Comparison of ENCODE assay signal across 8 cellular contexts in the genomic region with DNA sequence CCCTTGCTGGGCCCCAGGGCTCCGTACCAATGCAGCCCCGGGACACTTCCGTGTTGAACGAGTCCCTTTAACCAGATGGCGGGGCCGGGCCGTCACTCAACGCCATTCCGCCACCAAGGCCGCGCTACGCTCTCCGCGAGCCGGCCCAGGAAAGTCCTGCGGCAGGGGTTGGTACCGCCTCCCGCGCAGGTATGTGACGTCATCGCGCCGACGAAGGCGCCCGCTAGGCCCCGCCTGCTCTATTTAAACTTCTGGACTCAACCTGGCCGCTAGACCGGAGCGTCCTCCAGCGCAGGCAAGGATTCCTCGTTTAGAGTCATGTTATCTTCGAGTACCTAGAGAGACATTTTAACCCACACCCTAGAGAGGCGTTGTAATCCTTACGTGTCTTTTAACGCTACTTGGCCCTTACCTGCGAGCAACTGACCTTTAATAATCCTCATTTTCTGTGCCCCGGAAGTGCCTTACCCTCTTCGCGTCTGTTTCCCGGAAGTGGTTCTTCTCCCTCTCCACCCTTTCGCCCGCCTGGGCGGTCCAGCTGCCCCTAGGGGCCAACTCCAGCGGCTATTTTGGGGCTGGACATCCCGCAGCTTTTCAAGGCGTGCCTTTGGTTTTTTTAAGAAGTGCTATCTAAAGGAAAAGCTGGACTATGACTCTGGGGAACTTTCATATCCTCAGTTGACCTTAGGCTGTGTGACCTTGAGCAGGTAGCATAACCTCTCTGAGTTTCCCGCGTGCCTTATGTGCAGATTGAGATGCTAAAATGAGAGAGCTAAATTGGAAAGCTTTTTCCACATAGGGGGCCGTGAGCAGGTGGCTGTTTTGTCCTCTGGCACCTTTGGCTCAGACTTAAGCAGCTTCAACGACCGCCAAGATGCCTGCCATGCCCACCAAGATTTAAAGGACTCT. TPM values are rescaled to one million over a fixed set of nuclear protein-coding genes. Genes with fewer than 3 reads are reported as not detected.
DNase-seq lines count a peak whose midpoint lies in the region; ATAC-seq, FAIRE-seq and TF ChIP-seq lines count a peak whose summit lies in the region.

PNPLA4 (minus strand) TSS at position 155 of the 909 bp plus-strand sequence. CDS start 1,294 bp downstream, outside the sequence.

- peak; percentile 72 to 90; a peak in 3 of 4 replicates for TF ChIP-seq POLR2A in HepG2 (IDR thresholded peaks at IDR 0.05; ENCODE audit: insufficient read depth in 1 of 2, low read depth in 2 of 2, low read length in 2 of 2)

- TSS peak; percentile 86 for BruUV-seq in HepG2 (replicated peaks; lab: Mats Ljungman, UMichigan)

- H4K20me1 ChIP-seq in HepG2 (ENCODE audit: insufficient read depth, low read length) = no peaks in the 10 kb centered on the region

- H3K79me2 ChIP-seq in HepG2 (ENCODE audit: insufficient read depth, low read length) = no peaks in the 10 kb centered on the region

- H3K27ac ChIP-seq in HepG2 (ENCODE audit: extremely low read length, insufficient read depth, low read length) = peak within 1 kb of the TSS; percentile 89

- H3K4me3 ChIP-seq in HepG2 (replicated peaks in 1 of 3; ENCODE audit: insufficient read depth in 1 of 3, low read depth in 2 of 3, low read length in 3 of 3) = peak within 1 kb of the TSS; percentile 66 to 81 (median 80)

- peak within 1 kb of the TSS; percentile 87 for H3K9ac ChIP-seq in HepG2 (ENCODE audit: insufficient read depth, low read depth, low read length)

- no peaks in the 10 kb centered on the region for H3K9me3 ChIP-seq in HepG2 (ENCODE audit: low read length)

- DNase-seq in NCI-H2107 treated with DMSO at 0.1 percent for 48 hours (lab: John Stamatoyannopoulos, UW; ENCODE audit: unreplicated experiment) = peak; percentile 94
- DNase-seq in activated CD4-positive, alpha-beta T cell treated with anti-CD3 and anti-CD28 coated beads, Interleukin-2, amount 50 U/mL, for 24 hours (ENCODE audit: low read depth in 1 of 2, low spot score in 1 of 2) = peak; percentile 60 to 74
- DNase-seq in dermis blood vessel endothelial cell = peak; percentile 80
- peak; percentile 71 for DNase-seq in HepG2 (ENCODE audit: low spot score)
- DNase-seq in stimulated activated CD4-positive, alpha-beta T cell treated with anti-CD3 and anti-CD28 coated beads, Interleukin-2, amount 100 ng/mL, for 48 hours = peak; percentile 66 to 83
- DNase-seq in NCI-H1436 (lab: John Stamatoyannopoulos, UW) = no peak

- peak within 1 kb of the TSS; percentile 61 for H2AFZ ChIP-seq in HepG2 (ENCODE audit: low read length)

- in situ Hi-C loops in HepG2 (cut with HindIII; ENCODE audit: extremely low pct_ligation_motif_present, low pct_unique_long_range_greater_than_20kb) = no loop called here

- CTCF ChIA-PET in HepG2 (lab: Yijun Ruan, JAX; ENCODE audit: low intra/inter-chr PET ratio, low total read pairs) = no interaction called here

- peaks cover 9% of the 10 kb centered on the region for H3K4me1 ChIP-seq in HepG2 (ENCODE audit: insufficient read depth, low read length)

- 13% methylated on average over 16 of the region's 52 CpGs for WGBS in HepG2 (ENCODE audit: low lambda C conversion rate)

- ATAC-seq in HG02642 (IDR thresholded peaks at IDR 0.05; ENCODE audit: poor library complexity, unreplicated experiment) (peak; percentile 93), HepG2 (peak; percentile 97)

- intact Hi-C loops in HepG2 (cut with micrococcal nuclease; ENCODE audit: unreplicated experiment) = loop anchor here (2.0 kb wide), 1 partner anchor 779 kb away; the partner anchor contains the start of gene PUDP

- TF ChIP-seq CTCF in GM12873 (IDR thresholded peaks at IDR 0.05; ENCODE audit: insufficient read depth, low read depth, low read length, missing control alignments) = peak; percentile 55
- peak; percentile 53 for TF ChIP-seq CTCF in HepG2 (CRISPR knock-in tag; IDR thresholded peaks at IDR 0.05)

- POLR2A ChIA-PET in HepG2 (lab: Yijun Ruan, JAX) = no interaction called here

- TF ChIP-seq RAD21 in HepG2 (CRISPR knock-in tag; IDR thresholded peaks at IDR 0.05) = no peak

- H3K36me3 ChIP-seq in HepG2 (replicated peaks in 1 of 2; ENCODE audit: control insufficient read depth in 1 of 2, insufficient read depth in 2 of 2, low read length in 2 of 2) = no peaks in the 10 kb centered on the region

- TF ChIP-seq EP300 in HepG2 (IDR thresholded peaks at IDR 0.05; ENCODE audit: low read depth in 2 of 2, low read length in 2 of 2) (no peak), HepG2 (CRISPR knock-in tag; IDR thresholded peaks at IDR 0.05; ENCODE audit: borderline replicate concordance) (no peak)

- H3K4me2 ChIP-seq in HepG2 (ENCODE audit: low read depth, low read length) = peak within 1 kb of the TSS; percentile 76

- H3K27me3 ChIP-seq in HepG2 (ENCODE audit: control insufficient read depth in 1 of 2, insufficient read depth in 2 of 2, low read length in 2 of 2) = no peaks in the 10 kb centered on the region

- peak; percentile 86 for FAIRE-seq in HepG2 (lab: Jason Lieb, UNC)

TF ChIP-seq in HepG2, 621 proteins besides CTCF, POLR2A, EP300 and RAD21 (continues in another document):
- TF ChIP-seq, protein P1, sequence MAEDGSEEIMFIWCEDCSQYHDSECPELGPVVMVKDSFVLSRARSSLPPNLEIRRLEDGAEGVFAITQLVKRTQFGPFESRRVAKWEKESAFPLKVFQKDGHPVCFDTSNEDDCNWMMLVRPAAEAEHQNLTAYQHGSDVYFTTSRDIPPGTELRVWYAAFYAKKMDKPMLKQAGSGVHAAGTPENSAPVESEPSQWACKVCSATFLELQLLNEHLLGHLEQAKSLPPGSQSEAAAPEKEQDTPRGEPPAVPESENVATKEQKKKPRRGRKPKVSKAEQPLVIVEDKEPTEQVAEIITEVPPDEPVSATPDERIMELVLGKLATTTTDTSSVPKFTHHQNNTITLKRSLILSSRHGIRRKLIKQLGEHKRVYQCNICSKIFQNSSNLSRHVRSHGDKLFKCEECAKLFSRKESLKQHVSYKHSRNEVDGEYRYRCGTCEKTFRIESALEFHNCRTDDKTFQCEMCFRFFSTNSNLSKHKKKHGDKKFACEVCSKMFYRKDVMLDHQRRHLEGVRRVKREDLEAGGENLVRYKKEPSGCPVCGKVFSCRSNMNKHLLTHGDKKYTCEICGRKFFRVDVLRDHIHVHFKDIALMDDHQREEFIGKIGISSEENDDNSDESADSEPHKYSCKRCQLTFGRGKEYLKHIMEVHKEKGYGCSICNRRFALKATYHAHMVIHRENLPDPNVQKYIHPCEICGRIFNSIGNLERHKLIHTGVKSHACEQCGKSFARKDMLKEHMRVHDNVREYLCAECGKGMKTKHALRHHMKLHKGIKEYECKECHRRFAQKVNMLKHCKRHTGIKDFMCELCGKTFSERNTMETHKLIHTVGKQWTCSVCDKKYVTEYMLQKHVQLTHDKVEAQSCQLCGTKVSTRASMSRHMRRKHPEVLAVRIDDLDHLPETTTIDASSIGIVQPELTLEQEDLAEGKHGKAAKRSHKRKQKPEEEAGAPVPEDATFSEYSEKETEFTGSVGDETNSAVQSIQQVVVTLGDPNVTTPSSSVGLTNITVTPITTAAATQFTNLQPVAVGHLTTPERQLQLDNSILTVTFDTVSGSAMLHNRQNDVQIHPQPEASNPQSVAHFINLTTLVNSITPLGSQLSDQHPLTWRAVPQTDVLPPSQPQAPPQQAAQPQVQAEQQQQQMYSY (CRISPR knock-in tag; IDR thresholded peaks at IDR 0.05) = no peak
- no peak for TF ChIP-seq SRSF9 (IDR thresholded peaks at IDR 0.05; ENCODE audit: borderline replicate concordance, insufficient read depth, low read depth, low read length, poor library complexity, severe bottlenecking)
- TF ChIP-seq ZFP36 (IDR thresholded peaks at IDR 0.05; ENCODE audit: borderline replicate concordance, low read depth, low read length, partially characterized antibody) = peak; percentile 51
- TF ChIP-seq ZBTB33 (CRISPR knock-in tag; IDR thresholded peaks at IDR 0.05) = no peak
- TF ChIP-seq SP4 (CRISPR knock-in tag; IDR thresholded peaks at IDR 0.05) = 0 out of 2 replicates have a peak, but pooled peaks have one; percentile 13

RNA-seq across cellular contexts. Expression of gene PNPLA4, which starts in this region (rescaled TPM):
- total RNA-seq in dermis blood vessel endothelial cell (11.3 and 13.6 TPM in 2 replicates), HepG2 (2016; rRNA removed; fragmentation: Illumina TruSeq; extraction: Trizol) (14.9 and 17.7 TPM in 2 replicates)
- total RNA-seq in HepG2 (2016; cell fraction: cytosol; rRNA removed; fragmentation: Illumina TruSeq; extraction: Trizol; ENCODE audit: low read depth) = 14.2 and 21.2 TPM in 2 replicates
- 15.5 and 16.6 TPM in 2 replicates for total RNA-seq in HepG2 (2016; cell fraction: insoluble cytoplasmic fraction; rRNA removed; fragmentation: Illumina TruSeq; extraction: Trizol)
- total RNA-seq in HepG2 (2016; cell fraction: membrane; rRNA removed; fragmentation: Illumina TruSeq; extraction: Trizol) = 16.4 and 18.9 TPM in 2 replicates
- 7.5 and 11.0 TPM in 2 replicates for total RNA-seq in HepG2 (2016; cell fraction: nucleus; rRNA removed; fragmentation: Illumina TruSeq; extraction: Trizol)
- 13.0 and 15.7 TPM in 2 replicates for polyA plus RNA-seq in HepG2 (2011; rRNA removed)
- 20.4 and 25.8 TPM in 2 replicates for polyA plus RNA-seq in HepG2 (2011; cell fraction: cytosol; rRNA removed)
- 7.1 and 8.5 TPM in 2 replicates for polyA plus RNA-seq in HepG2 (2011; cell fraction: nucleus; rRNA removed)
- 11.3 and 14.2 TPM in 2 replicates for polyA plus RNA-seq in HepG2 (2012)
- polyA plus RNA-seq in HepG2 (2016; cell fraction: cytosol; fragmentation: Illumina TruSeq; extraction: Trizol; ENCODE audit: low read depth) = 29.0 and 38.5 TPM in 2 replicates
- polyA plus RNA-seq in HepG2 (2016; cell fraction: insoluble cytoplasmic fraction; fragmentation: Illumina TruSeq; extraction: Trizol; ENCODE audit: low read depth) = 23.3 and 24.2 TPM in 2 replicates
- polyA plus RNA-seq in HepG2 (2016; cell fraction: membrane; fragmentation: Illumina TruSeq; extraction: Trizol; ENCODE audit: low read depth) = 22.3 and 28.8 TPM in 2 replicates
- 17.3 and 18.8 TPM in 2 replicates for polyA plus RNA-seq in HepG2 (2016; cell fraction: nucleus; fragmentation: Illumina TruSeq; extraction: Trizol; ENCODE audit: insufficient read depth, low read depth)
- polyA minus RNA-seq in HepG2 (2011; rRNA and poly(A)+ RNA removed; ENCODE audit: low replicate concordance) = 11.0 and 27.6 TPM in 2 replicates
- polyA minus RNA-seq in HepG2 (2011; cell fraction: cytosol; rRNA and poly(A)+ RNA removed) = 6.4 and 8.7 TPM in 2 replicates
- 2.7 and 3.9 TPM in 2 replicates for polyA minus RNA-seq in HepG2 (2011; cell fraction: nucleus; rRNA and poly(A)+ RNA removed)
